8 cellular contexts compared by ENCODE assay signal in the genomic region with DNA sequence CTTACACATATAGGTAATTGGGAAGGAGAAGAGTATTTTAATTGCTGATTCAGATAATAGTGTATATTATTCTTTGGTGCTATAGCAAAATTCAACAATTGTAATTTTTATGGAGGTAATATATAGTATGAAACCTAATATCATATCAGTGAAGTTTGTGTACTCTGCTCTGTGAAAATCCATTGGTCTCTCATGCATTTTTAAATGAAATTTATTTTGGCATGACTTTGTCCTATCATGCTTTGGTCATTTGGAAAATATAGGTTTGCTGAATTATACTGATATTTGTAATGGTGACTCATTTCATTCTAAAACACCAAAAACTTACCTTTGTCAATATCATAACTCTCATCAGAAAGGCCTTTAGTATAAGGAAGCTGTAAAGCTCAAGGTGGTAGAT.
"Had no signal": no experiment of that assay in that cellular context is flagged by ENCODE, and none has a peak within 500 bp of the region (broad histone marks: within the 10 kb centered on the region; RNA-seq: fewer than 3 reads in every experiment).

No MANE protein-coding gene starts in this region.

- H3K4me3 ChIP-seq: GM12878 had no signal

- FAIRE-seq: G401.6, GM12878, GM12891, GM12892, GM18507, GM19239 had no signal

- DNase-seq: GDM1, GF-D8 had no signal

- ATAC-seq: GM12878 had no signal
